11 cellular contexts compared by ENCODE assay signal in genomic region chr20:63574829-63575720, GRCh38. TPM values are rescaled to one million over a fixed set of nuclear protein-coding genes. Genes with fewer than 3 reads are reported as not detected.
DNase-seq lines count a peak whose midpoint lies in the region; ATAC-seq and TF ChIP-seq lines count a peak whose summit lies in the region.
"Had no signal": no experiment of that assay in that cellular context is flagged by ENCODE, and none has a peak within 500 bp of the region (broad histone marks: within the 10 kb centered on the region; RNA-seq: fewer than 3 reads in every experiment).

No MANE protein-coding gene starts in this region.

- no peak for DNase-seq in activated T-cell treated with anti-CD3 and anti-CD28 coated beads, Interleukin-2, amount 50 U/mL, for 72 hours
- DNase-seq in activated T-cell treated with anti-CD3 and anti-CD28 coated beads for 4 hours (no peak), T-cell (no peak), right atrium auricular region (ENCODE audit: low spot score) (no peak), stomach (no peak), GM13977 (ENCODE audit: low spot score) (no peak)
- no peak for DNase-seq in stimulated activated CD4-positive, alpha-beta T cell treated with anti-CD3 and anti-CD28 coated beads, Interleukin-15, amount 100 ng/mL, for 24 hours

- H3K4me3 ChIP-seq in right atrium auricular region (no peak overlapping the region), stomach (peak overlapping the region in 1 of 4 donors; percentile 86)

- H3K9me3 ChIP-seq in right atrium auricular region (no peaks in the 10 kb centered on the region), stomach (no peaks in the 10 kb centered on the region)
- H3K9me3 ChIP-seq: BE2C had no signal

- peaks cover 0 to 25% of the 10 kb centered on the region in 2 donors for H3K4me1 ChIP-seq in right atrium auricular region
- H3K4me1 ChIP-seq in stomach, result peaks cover 12 to 38% (median 26%) of the 10 kb centered on the region in 4 donors

- intact Hi-C loops in stomach (cut with DNase I; ENCODE audit: low total_unique reads), result no loop called here

- H3K4me3 Mint-ChIP-seq in activated T-cell treated with anti-CD3 and anti-CD28 coated beads, Interleukin-2, amount 50 U/mL, for 72 hours, result peak overlapping the region; percentile 56 to 58
- H3K4me3 Mint-ChIP-seq in T-cell, result peak overlapping the region; percentile 47 to 79 (median 72)

- WGBS in stomach, 5 donors, result 62 to 73% (median 64%) methylated on average over 27 to 28 of the region's 28 CpGs

- TF ChIP-seq CTCF in right atrium auricular region (IDR thresholded peaks at IDR 0.05), result no peak
- TF ChIP-seq CTCF in stomach (IDR thresholded peaks at IDR 0.05), result no peak
- TF ChIP-seq CTCF in GM13977 (IDR thresholded peaks at IDR 0.05; ENCODE audit: extremely low read depth, insufficient read depth, missing control alignments), result no peak

- peaks cover 3% of the 10 kb centered on the region for H3K4me1 Mint-ChIP-seq in activated T-cell treated with anti-CD3 and anti-CD28 coated beads, Interleukin-2, amount 50 U/mL, for 72 hours (ENCODE audit: low read depth)
- H3K4me1 Mint-ChIP-seq in T-cell, result peaks cover 0 to 1% (median under 1%) of the 10 kb centered on the region in 3 donors

- POLR2A ChIA-PET in T-cell (lab: Charles Lee), result interaction anchor here in 1 of 2 donors (0.6 kb wide), 1 partner anchor 405 kb away, joined by 4 read pairs; no protein-coding TSS in a partner anchor

- CTCF ChIA-PET in T-cell (lab: Charles Lee), result interaction anchor here in 1 of 2 donors (1.2 kb wide), 1 partner anchor 38 kb away, joined by 7 read pairs; the partner anchor contains the start of gene PTK6

- no peaks in the 10 kb centered on the region for H3K27me3 ChIP-seq in right atrium auricular region
- H3K27me3 ChIP-seq in stomach, result peaks cover 0 to 10% (median 4%) of the 10 kb centered on the region in 3 donors
- H3K27me3 ChIP-seq: BE2C had no signal

- no peak for TF ChIP-seq EP300 in stomach (IDR thresholded peaks at IDR 0.05)

- ATAC-seq in activated T-cell treated with anti-CD3 and anti-CD28 coated beads, Interleukin-2, amount 50 U/mL, for 72 hours (replicated peaks in 1 of 2), result no peak
- ATAC-seq in T-cell (replicated peaks in 1 of 4), result no peak
- ATAC-seq in GM18511 (IDR thresholded peaks at IDR 0.05; ENCODE audit: unreplicated experiment), result no peak

- H3K27me3 Mint-ChIP-seq in activated T-cell treated with anti-CD3 and anti-CD28 coated beads, Interleukin-2, amount 50 U/mL, for 72 hours (ENCODE audit: low read depth), result peaks cover 10% of the 10 kb centered on the region
- no peaks in the 10 kb centered on the region for H3K27me3 Mint-ChIP-seq in T-cell

- no peaks in the 10 kb centered on the region for H3K36me3 Mint-ChIP-seq in activated T-cell treated with anti-CD3 and anti-CD28 coated beads, Interleukin-2, amount 50 U/mL, for 72 hours (ENCODE audit: insufficient read depth in 2 of 2)
- no peaks in the 10 kb centered on the region for H3K36me3 Mint-ChIP-seq in T-cell

- no peaks in the 10 kb centered on the region for H3K9me3 Mint-ChIP-seq in activated T-cell treated with anti-CD3 and anti-CD28 coated beads, Interleukin-2, amount 50 U/mL, for 72 hours
- no peaks in the 10 kb centered on the region for H3K9me3 Mint-ChIP-seq in T-cell

- in situ Hi-C loops in GM13977 (cut with MboI; ENCODE audit: low pct_unique_long_range_greater_than_20kb, low sequenced_read_pairs, unreplicated experiment), result no loop called here

- H3K36me3 ChIP-seq in right atrium auricular region (peaks cover 9% of the 10 kb centered on the region), stomach (peaks cover 0 to 16% (median 11%) of the 10 kb centered on the region in 4 donors)
- H3K36me3 ChIP-seq: BE2C had no signal

- H3K27ac ChIP-seq in right atrium auricular region (peak overlapping the region; percentile 82 to 91), stomach (peak overlapping the region; percentile 67 to 93 (median 91))

- H3K27ac Mint-ChIP-seq in activated T-cell treated with anti-CD3 and anti-CD28 coated beads, Interleukin-2, amount 50 U/mL, for 72 hours, result no peak overlapping the region
- H3K27ac Mint-ChIP-seq in T-cell, result peak overlapping the region in 1 of 2 donors; percentile 28

- no peak for TF ChIP-seq POLR2A in stomach (IDR thresholded peaks at IDR 0.05)

RNA-seq across cellular contexts. Expression of gene HELZ2, which starts 1.0 kb away (rescaled TPM):
- 10 to 100 TPM in 1 of 2 donors, 1 to 10 TPM in 1; 8.8 to 31.2 TPM for total RNA-seq in activated T-cell treated with anti-CD3 and anti-CD28 coated beads, Interleukin-2, amount 50 U/mL, for 72 hours
- 10 to 100 TPM; 31.6 to 73.0 (median 43.5) TPM for total RNA-seq in T-cell
- 10 to 100 TPM; 12.5 to 21.5 TPM for total RNA-seq in right atrium auricular region
- 10 to 100 TPM; 27.4 to 95.5 (median 41.2) TPM for total RNA-seq in stomach
- 1 to 10 TPM; 4.4 to 7.3 (median 6.9) TPM for polyA plus RNA-seq in stomach

RNA-seq across cellular contexts. Expression of gene FNDC11, which starts 21.1 kb away (rescaled TPM):
- under 1 TPM; 0.67 to 0.74 TPM for total RNA-seq in activated T-cell treated with anti-CD3 and anti-CD28 coated beads, Interleukin-2, amount 50 U/mL, for 72 hours
- total RNA-seq in T-cell, result 1 to 10 TPM in 2 of 5 donors, under 1 TPM in 3; 0.38 to 1.8 (median 0.70) TPM
- not detected for total RNA-seq in right atrium auricular region
- 1 to 10 TPM in 1 of 5 donors, under 1 TPM in 1, not detected in 3; 0.55 to 1.2 TPM for total RNA-seq in stomach
- 1 to 10 TPM in 1 of 3 donors, under 1 TPM in 2; 0.25 to 3.1 (median 0.50) TPM for polyA plus RNA-seq in stomach

RNA-seq across cellular contexts. Expression of gene SRMS, which starts 27.5 kb away (rescaled TPM):
- not detected for total RNA-seq in activated T-cell treated with anti-CD3 and anti-CD28 coated beads, Interleukin-2, amount 50 U/mL, for 72 hours
- total RNA-seq in T-cell (not detected), right atrium auricular region (not detected), stomach (1 to 10 TPM in 1 of 5 donors, under 1 TPM in 1, not detected in 3; 0.87 to 3.5 TPM)
- 1 to 10 TPM in 1 of 3 donors, not detected in 2; 2.1 TPM for polyA plus RNA-seq in stomach
- total RNA-seq: dermis microvascular lymphatic vessel endothelial cell, liver had no signal
- polyA plus RNA-seq: liver had no signal

RNA-seq across cellular contexts. Expression of gene PTK6, which starts 37.9 kb away (rescaled TPM):
- 1 to 10 TPM in 1 of 2 donors, under 1 TPM in 1; 0.97 to 1.2 TPM for total RNA-seq in activated T-cell treated with anti-CD3 and anti-CD28 coated beads, Interleukin-2, amount 50 U/mL, for 72 hours
- total RNA-seq in T-cell (under 1 TPM; 0.15 to 0.47 (median 0.23) TPM), right atrium auricular region (not detected), stomach (10 to 100 TPM; 10.3 to 98.5 (median 22.2) TPM)
- 10 to 100 TPM in 2 of 3 donors, 1 to 10 TPM in 1; 7.7 to 32.5 (median 23.6) TPM for polyA plus RNA-seq in stomach

RNA-seq across cellular contexts. Expression of gene GMEB2, which starts 51.8 kb away (rescaled TPM):
- total RNA-seq in activated T-cell treated with anti-CD3 and anti-CD28 coated beads, Interleukin-2, amount 50 U/mL, for 72 hours, result 10 to 100 TPM; 17.5 to 22.8 TPM
- total RNA-seq in T-cell (10 to 100 TPM; 20.7 to 30.3 (median 29.0) TPM), right atrium auricular region (1 to 10 TPM; 5.8 to 9.4 TPM), stomach (10 to 100 TPM in 2 of 5 donors, 1 to 10 TPM in 3; 1.8 to 20.4 (median 8.3) TPM)
- 1 to 10 TPM; 5.4 to 7.5 (median 7.4) TPM for polyA plus RNA-seq in stomach
